Comparison of ENCODE assay signal across 8 cellular contexts in genomic region chr7:105015631-105015965, GRCh38. TPM values are rescaled to one million over a fixed set of nuclear protein-coding genes. Genes with fewer than 3 reads are reported as not detected.
DNase-seq lines count a peak whose midpoint lies in the region; ATAC-seq, FAIRE-seq and TF ChIP-seq lines count a peak whose summit lies in the region.

No MANE protein-coding gene starts in this region.

- H3K4me1 Mint-ChIP-seq in CD14-positive monocyte (peaks cover 35% of the 10 kb centered on the region), mesothelial cell of epicardium (peaks cover 34% of the 10 kb centered on the region)

- peak overlapping the region; percentile 97 to 98 for H3K4me3 Mint-ChIP-seq in CD14-positive monocyte
- H3K4me3 Mint-ChIP-seq in mesothelial cell of epicardium, result peak overlapping the region; percentile 100

- H4K20me1 ChIP-seq in HCT116 (ENCODE audit: insufficient read depth), result peaks cover 7% of the 10 kb centered on the region; the same call in 1 of the 2 replicates

- H3K36me3 Mint-ChIP-seq in CD14-positive monocyte, result peaks cover under 1 to 3% of the 10 kb centered on the region in 2 donors
- no peaks in the 10 kb centered on the region for H3K36me3 Mint-ChIP-seq in mesothelial cell of epicardium

- H3K79me2 ChIP-seq in HCT116 (ENCODE audit: insufficient read depth, low read length), result peaks cover 65% of the 10 kb centered on the region

- H3K27ac Mint-ChIP-seq in CD14-positive monocyte, result peak overlapping the region; percentile 100
- peak overlapping the region; percentile 100 for H3K27ac Mint-ChIP-seq in mesothelial cell of epicardium

- CTCF ChIA-PET in HCT116 (lab: Charles Lee), result interaction anchor here (1.8 kb wide), 1 partner anchor 34 kb away, joined by 7 read pairs; no protein-coding TSS in a partner anchor

- H3K27me3 Mint-ChIP-seq in CD14-positive monocyte (ENCODE audit: low read depth in 3 of 3) (peaks cover 0 to 8% (median 4%) of the 10 kb centered on the region in 3 donors), mesothelial cell of epicardium (ENCODE audit: low read depth) (no peaks in the 10 kb centered on the region)

- H3K36me3 ChIP-seq in HCT116 (ENCODE audit: control insufficient read depth in 1 of 2, insufficient read depth in 2 of 2, low read length in 2 of 2) (no peaks in the 10 kb centered on the region), SJCRH30 (no peaks in the 10 kb centered on the region; the same call in 1 of the 2 replicates)

- peak overlapping the region; percentile 96 for H3K9ac ChIP-seq in HCT116 (ENCODE audit: low read length)

- RAD21 ChIA-PET in HCT116 (lab: Charles Lee; ENCODE audit: low non-redundant PET in 1 of 2, low total read pairs in 2 of 2, uncharacterized antibody in 2 of 2, unreplicated experiment in 2 of 2), result no interaction called here

- H3K4me3 ChIP-seq in HCT116 (replicated peaks in 1 of 2; ENCODE audit: low read depth in 1 of 2, low read length in 2 of 2) (peak overlapping the region; percentile 89 to 95), SJCRH30 (peak overlapping the region; percentile 92)

- no peak for TF ChIP-seq RAD21 in HCT116 (IDR thresholded peaks at IDR 0.05; ENCODE audit: low read depth)

- peaks cover 11 to 29% of the 10 kb centered on the region in 2 experiments; a peak in 3 of 4 replicates for H3K4me1 ChIP-seq in HCT116 (ENCODE audit: control insufficient read depth in 1 of 2, insufficient read depth in 2 of 2, low read length in 2 of 2)
- peaks cover 19% of the 10 kb centered on the region for H3K4me1 ChIP-seq in SJCRH30

- no peak for TF ChIP-seq POLR2A in HCT116 (IDR thresholded peaks at IDR 0.05; ENCODE audit: borderline replicate concordance, extremely low read depth, insufficient read depth, insufficient read length)

- H3K9me3 Mint-ChIP-seq in CD14-positive monocyte (peaks cover 0 to 5% (median 0%) of the 10 kb centered on the region in 7 donors), mesothelial cell of epicardium (no peaks in the 10 kb centered on the region)

- TF ChIP-seq CTCF in CD14-positive monocyte (IDR thresholded peaks at IDR 0.05) (no peak), HCT116 (IDR thresholded peaks at IDR 0.05 in 2 of 3, conservative IDR thresholded peaks at IDR 0.05 in 1 of 3; ENCODE audit: borderline replicate concordance in 1 of 3, insufficient read depth in 1 of 3, low read depth in 2 of 3, low read length in 2 of 3) (no peak), mesothelial cell of epicardium (IDR thresholded peaks at IDR 0.05; ENCODE audit: unreplicated experiment) (no peak)

- H3K9me3 ChIP-seq in HCT116 (ENCODE audit: control insufficient read depth in 1 of 2, insufficient read depth in 1 of 2, low read depth in 1 of 2, low read length in 2 of 2) (no peaks in the 10 kb centered on the region), SJCRH30 (replicated peaks) (no peaks in the 10 kb centered on the region)

- no peak overlapping the region for H2AFZ ChIP-seq in HCT116 (ENCODE audit: low read depth, low read length, poor library complexity, severe bottlenecking)

- no peak for DNase-seq in CD14-positive monocyte (ENCODE audit: low spot score)
- no peak for DNase-seq in HCT116 (ENCODE audit: low read depth, low spot score)
- DNase-seq in SJCRH30, result peak; percentile 49 to 67
- DNase-seq in dermis blood vessel endothelial cell, result peak; percentile 53
- no peak for DNase-seq in mesothelial cell of epicardium (ENCODE audit: low spot score in 2 of 2, unreplicated experiment in 2 of 2)
- DNase-seq in urothelium cell line (ENCODE audit: low spot score), result peak; percentile 28
- no peak for DNase-seq in NOMO-1 treated with DMSO at 0.1 percent for 48 hours (lab: John Stamatoyannopoulos, UW; ENCODE audit: unreplicated experiment)

- no peak for FAIRE-seq in urothelium cell line (lab: Jason Lieb, UNC)

- peak overlapping the region; percentile 84 for H3K4me2 ChIP-seq in HCT116 (ENCODE audit: low read length)

- H3K27me3 ChIP-seq in HCT116 (ENCODE audit: insufficient read depth, low read length), result no peaks in the 10 kb centered on the region
- H3K27me3 ChIP-seq in SJCRH30, result no peaks in the 10 kb centered on the region

- H3K27ac ChIP-seq in HCT116 (ENCODE audit: low read depth, low read length) (peak overlapping the region; percentile 98), SJCRH30 (peak overlapping the region; percentile 100)

- POLR2A ChIA-PET in HCT116 (lab: Charles Lee), result interaction anchor here (1.5 to 3.0 kb wide), 2 partner anchors 28 to 32 kb away, joined by 3 to 18 read pairs; no protein-coding TSS in a partner anchor

- no TSS peak for BruUV-seq in HCT116 (replicated peaks; lab: Mats Ljungman, UMichigan)

- no peak for ATAC-seq in HCT116
- no peak for ATAC-seq in HG02852 (IDR thresholded peaks at IDR 0.05; ENCODE audit: unreplicated experiment)

- no peaks in the 10 kb centered on the region for H3K9me2 ChIP-seq in HCT116 (ENCODE audit: insufficient read depth)

- intact Hi-C loops in CD14-positive monocyte (cut with micrococcal nuclease) (loop anchor here (1.0 to 10.0 kb wide), 2 partner anchors 8 to 71 kb away; no protein-coding TSS in a partner anchor), HCT116 (cut with micrococcal nuclease) (no loop called here)

TF ChIP-seq in HCT116, 20 proteins besides CTCF, POLR2A, EP300 and RAD21:
- peak; percentile 53 for TF ChIP-seq YY1 (IDR thresholded peaks at IDR 0.05; ENCODE audit: extremely low read depth, insufficient replicate concordance, low read depth, low read length)
- TF ChIP-seq ATF3 (IDR thresholded peaks at IDR 0.05), result no peak

RNA-seq across cellular contexts. Expression of gene KMT2E, which starts 1.6 kb away (rescaled TPM):
- 10 to 100 TPM; 33.1 to 58.0 TPM for polyA plus RNA-seq in CD14-positive monocyte
- 39.8 TPM for total RNA-seq in HCT116 (2021; ENCODE audit: unreplicated experiment)
- polyA plus RNA-seq in HCT116 (2012), result 26.8 and 32.2 TPM in 2 replicates
- 50.1 and 68.3 TPM in 2 replicates for total RNA-seq in SJCRH30 (2014; rRNA removed; shearing (Covaris generic))
- 155 and 160 TPM in 2 replicates for total RNA-seq in dermis blood vessel endothelial cell
- total RNA-seq in mesothelial cell of epicardium, result 102 to 109 TPM (median 109 TPM) in 3 replicates

Comparison
In these comparisons a context has a peak if more than half of its experiments do, and no peak if none do; other contexts are left out.
1. DNase-seq: peak in SJCRH30 (2 of 2), dermis blood vessel endothelial cell (single experiment) and urothelium cell line (single experiment); none in CD14-positive monocyte (single experiment), HCT116 (single experiment), mesothelial cell of epicardium (0 of 2) and NOMO-1 treated with DMSO at 0.1 percent for 48 hours (single experiment).